ENCODE assay signal across 20 cellular contexts in the genomic region with DNA sequence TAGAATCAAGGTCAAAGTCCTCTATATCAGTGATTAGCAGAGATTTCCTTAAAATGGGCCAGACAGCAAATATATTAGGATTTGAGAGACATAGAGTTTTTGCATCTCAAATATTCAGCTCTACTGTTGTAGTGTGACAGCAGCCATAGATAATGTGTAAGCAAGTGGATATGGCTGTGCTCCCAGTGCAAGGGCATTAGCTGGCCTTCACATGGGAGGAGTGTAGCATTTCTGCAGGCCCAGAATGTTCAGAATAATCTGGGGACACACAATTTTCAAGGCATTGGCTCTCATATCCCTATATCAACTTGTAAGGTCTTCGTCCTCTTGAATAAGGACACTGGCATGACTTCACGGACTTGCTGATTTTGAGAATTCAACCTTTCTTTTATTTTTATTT.
"Had no signal": no experiment of that assay in that cellular context is flagged by ENCODE, and none has a peak within 500 bp of the region (broad histone marks: within the 10 kb centered on the region; RNA-seq: fewer than 3 reads in every experiment).

No MANE protein-coding gene starts in this region.

- H3K4me1 ChIP-seq: foreskin keratinocyte, left lung had no signal

- H3K27ac ChIP-seq: coronary artery, dorsolateral prefrontal cortex, esophagus muscularis mucosa, foreskin keratinocyte, gastroesophageal sphincter, hepatocyte, left lung, lower lobe of right lung had no signal

- H3K27me3 ChIP-seq: dorsolateral prefrontal cortex, esophagus muscularis mucosa, foreskin keratinocyte, gastroesophageal sphincter, heart left ventricle, hepatocyte, left lung had no signal

- H3K4me3 ChIP-seq: coronary artery, dorsolateral prefrontal cortex, esophagus muscularis mucosa, gastroesophageal sphincter, heart left ventricle, hepatocyte, left lung, lower lobe of right lung, mucosa of descending colon had no signal

- H3K4me2 ChIP-seq: hepatocyte had no signal

- DNase-seq: dermis blood vessel endothelial cell; dorsolateral prefrontal cortex; effector CD4-positive, alpha-beta T cell; effector memory CD4-positive, alpha-beta T cell; foreskin keratinocyte; hypothalamus; immature natural killer cell; islet precursor cell; kidney; kidney glomerular epithelial cell; left lung; lower lobe of right lung; mesenchymal stem cell; mucosa of descending colon; naive B cell had no signal

- H3K36me3 ChIP-seq: esophagus muscularis mucosa, gastroesophageal sphincter, heart left ventricle, left lung, lower lobe of right lung had no signal

- H2AFZ ChIP-seq: hepatocyte had no signal

- ATAC-seq: foreskin keratinocyte, gastroesophageal sphincter, left lung, lower lobe of right lung, mucosa of descending colon had no signal

- H3K9me3 ChIP-seq: esophagus muscularis mucosa, gastroesophageal sphincter, heart left ventricle, left lung, lower lobe of right lung, mucosa of descending colon had no signal
